In the genomic region with DNA sequence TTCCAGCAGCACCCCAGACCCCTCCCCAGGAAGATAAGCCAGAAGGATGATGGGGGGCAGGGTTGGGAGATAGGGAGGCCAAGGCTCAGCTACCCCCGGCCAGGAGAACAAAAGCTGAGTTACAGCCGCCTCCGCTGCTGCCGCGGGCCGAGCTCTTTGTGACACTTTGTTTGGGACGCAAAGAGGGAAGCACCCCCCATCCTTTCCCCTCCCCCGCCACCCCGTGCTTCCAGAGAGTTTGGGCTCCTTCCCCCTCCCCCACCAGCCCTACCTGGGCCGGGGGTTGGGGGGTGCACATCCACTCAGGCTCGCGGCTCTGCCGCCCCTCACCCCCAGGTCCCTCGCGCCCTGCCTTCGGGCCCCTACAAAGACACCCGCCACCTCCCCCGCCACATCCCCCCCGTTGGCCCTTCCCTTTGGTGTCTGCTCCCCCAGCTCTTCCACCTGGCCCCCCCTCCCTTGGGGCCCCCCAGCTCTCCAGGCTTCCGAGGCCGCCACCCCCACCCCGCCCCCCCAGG, we compare ENCODE assay signal across 8 cellular contexts. TPM values are rescaled to one million over a fixed set of nuclear protein-coding genes. Genes with fewer than 3 reads are reported as not detected.
A peak's percentile ranks its signal among the peaks of the same experiment; 100 is the strongest.
DNase-seq lines count a peak whose midpoint lies in the region; ATAC-seq, FAIRE-seq and TF ChIP-seq lines count a peak whose summit lies in the region.

No MANE protein-coding gene starts in this region.

- peaks cover 34% of the 10 kb centered on the region for H3K4me1 Mint-ChIP-seq in activated CD4-positive, alpha-beta memory T cell treated with anti-CD3 and anti-CD28 coated beads for 36 hours (ENCODE audit: low read depth)

- no peak for ATAC-seq in HG03159 (IDR thresholded peaks at IDR 0.05; ENCODE audit: unreplicated experiment)

- H3K27me3 Mint-ChIP-seq in activated CD4-positive, alpha-beta memory T cell treated with anti-CD3 and anti-CD28 coated beads for 36 hours = no peaks in the 10 kb centered on the region

- CTCF ChIA-PET in activated CD4-positive, alpha-beta memory T cell treated with anti-CD3 and anti-CD28 coated beads for 36 hours (lab: Charles Lee) = interaction anchor here (0.9 to 7.8 kb wide), 5 partner anchors 9 to 82 kb away, joined by 5 to 278 read pairs (median 6); no protein-coding TSS in a partner anchor

- H3K27ac ChIP-seq in right atrium auricular region = peak overlapping the region; percentile 93
- H3K27ac ChIP-seq in small intestine (ENCODE audit: low read depth in 1 of 2, low read length in 1 of 2) = peak overlapping the region; percentile 71 to 72

- H3K27me3 ChIP-seq in right atrium auricular region = no peaks in the 10 kb centered on the region
- H3K27me3 ChIP-seq in small intestine (ENCODE audit: control insufficient read depth in 2 of 2, insufficient read depth in 2 of 2, low read length in 2 of 2) = no peaks in the 10 kb centered on the region
- no peaks in the 10 kb centered on the region for H3K27me3 ChIP-seq in MG63

- TF ChIP-seq CTCF in HFF-Myc (IDR thresholded peaks at IDR 0.05; ENCODE audit: low read depth, low read length, missing control alignments) (no peak), right atrium auricular region (IDR thresholded peaks at IDR 0.05) (no peak)

- FAIRE-seq in small intestine (lab: Jason Lieb, UNC) = no peak

- POLR2A ChIA-PET in activated CD4-positive, alpha-beta memory T cell treated with anti-CD3 and anti-CD28 coated beads for 36 hours (lab: Charles Lee) = interaction anchor here (1.5 kb wide), 1 partner anchor 27 kb away, joined by 4 read pairs; a partner anchor contains a TSS

- no peaks in the 10 kb centered on the region for H3K9me3 Mint-ChIP-seq in activated CD4-positive, alpha-beta memory T cell treated with anti-CD3 and anti-CD28 coated beads for 36 hours

- no peaks in the 10 kb centered on the region for H3K36me3 Mint-ChIP-seq in activated CD4-positive, alpha-beta memory T cell treated with anti-CD3 and anti-CD28 coated beads for 36 hours

- H3K36me3 ChIP-seq in right atrium auricular region (peaks cover 5% of the 10 kb centered on the region), small intestine (ENCODE audit: control insufficient read depth in 2 of 2, insufficient read depth in 2 of 2, low read length in 2 of 2) (peaks cover 0 to 1% of the 10 kb centered on the region in 2 donors), MG63 (no peaks in the 10 kb centered on the region)

- H3K4me3 ChIP-seq in HFF-Myc (replicated peaks; ENCODE audit: low read depth, low read length) = peak overlapping the region; percentile 50
- peak overlapping the region; percentile 74 to 77 for H3K4me3 ChIP-seq in right atrium auricular region
- peak overlapping the region; percentile 43 to 84 for H3K4me3 ChIP-seq in small intestine (ENCODE audit: low read depth in 1 of 2, low read length in 2 of 2)
- no peak overlapping the region for H3K4me3 ChIP-seq in MG63

- peaks cover 0 to 56% of the 10 kb centered on the region in 2 donors for H3K4me1 ChIP-seq in right atrium auricular region
- H3K4me1 ChIP-seq in small intestine (ENCODE audit: control insufficient read depth in 2 of 2, insufficient read depth in 1 of 2, low read depth in 1 of 2, low read length in 1 of 2) = no peaks in the 10 kb centered on the region

- H3K4me3 Mint-ChIP-seq in activated CD4-positive, alpha-beta memory T cell treated with anti-CD3 and anti-CD28 coated beads for 36 hours = peak overlapping the region; percentile 71

- intact Hi-C loops in activated CD4-positive, alpha-beta memory T cell treated with anti-CD3 and anti-CD28 coated beads for 36 hours (cut with micrococcal nuclease) = no loop called here

- no peak overlapping the region for H3K27ac Mint-ChIP-seq in activated CD4-positive, alpha-beta memory T cell treated with anti-CD3 and anti-CD28 coated beads for 36 hours

- H3K9me3 ChIP-seq in right atrium auricular region = no peaks in the 10 kb centered on the region
- no peaks in the 10 kb centered on the region for H3K9me3 ChIP-seq in small intestine (ENCODE audit: control insufficient read depth, low read depth)
- no peaks in the 10 kb centered on the region for H3K9me3 ChIP-seq in MG63

- DNase-seq in HFF-Myc (ENCODE audit: extremely low read depth, low read depth) (no peak), right atrium auricular region (ENCODE audit: low spot score) (no peak), small intestine (no peak), midbrain (lab: John Stamatoyannopoulos, UW) (no peak), NCI-H187 (lab: John Stamatoyannopoulos, UW) (no peak), MG63 (no peak)
- DNase-seq in activated CD4-positive, alpha-beta memory T cell treated with anti-CD3 and anti-CD28 coated beads for 36 hours = peak; percentile 30

- 5 to 8% (median 5%) methylated on average over 9 to 22 of the region's 22 CpGs for WGBS in small intestine, 3 donors

RNA-seq across cellular contexts. Expression of a gene that starts 0.8 kb away (rescaled TPM):
- total RNA-seq in activated CD4-positive, alpha-beta memory T cell treated with anti-CD3 and anti-CD28 coated beads for 36 hours = 10 to 100 TPM in 1 of 2 experiments, 1 to 10 TPM in 1; 9.9 to 10.7 TPM
- total RNA-seq in right atrium auricular region = 10 to 100 TPM; 49.7 to 66.6 TPM
- 10 to 100 TPM; 56.0 to 69.8 (median 63.2) TPM for polyA plus RNA-seq in small intestine
- 14.4 and 33.3 TPM in 2 replicates for total RNA-seq in MG63 (2014; rRNA removed; shearing (Covaris generic); ENCODE audit: low replicate concordance)

RNA-seq across cellular contexts. Expression of a gene that starts 3.2 kb away (rescaled TPM):
- total RNA-seq in activated CD4-positive, alpha-beta memory T cell treated with anti-CD3 and anti-CD28 coated beads for 36 hours = not detected
- not detected for total RNA-seq in right atrium auricular region
- 100 to 1,000 TPM in 2 of 3 donors, 10 to 100 TPM in 1; 57.9 to 245 (median 133) TPM for polyA plus RNA-seq in small intestine
- not detected in 2 replicates for total RNA-seq in MG63 (2014; rRNA removed; shearing (Covaris generic); ENCODE audit: low replicate concordance)

RNA-seq across cellular contexts. Expression of a gene that starts 27.6 kb away (rescaled TPM):
- under 1 TPM; 0.33 to 0.44 TPM for total RNA-seq in activated CD4-positive, alpha-beta memory T cell treated with anti-CD3 and anti-CD28 coated beads for 36 hours
- 10 to 100 TPM; 14.3 to 16.0 TPM for total RNA-seq in right atrium auricular region
- polyA plus RNA-seq in small intestine = 10 to 100 TPM in 1 of 3 donors, 1 to 10 TPM in 2; 2.2 to 10.8 (median 3.5) TPM
- 9.1 and 10.0 TPM in 2 replicates for total RNA-seq in MG63 (2014; rRNA removed; shearing (Covaris generic); ENCODE audit: low replicate concordance)

RNA-seq across cellular contexts. Expression of a gene that starts 40.1 kb away (rescaled TPM):
- total RNA-seq in activated CD4-positive, alpha-beta memory T cell treated with anti-CD3 and anti-CD28 coated beads for 36 hours = not detected
- not detected for total RNA-seq in right atrium auricular region
- polyA plus RNA-seq in small intestine = not detected
- not detected in 2 replicates for total RNA-seq in MG63 (2014; rRNA removed; shearing (Covaris generic); ENCODE audit: low replicate concordance)

RNA-seq across cellular contexts. Expression of a gene that starts 55.5 kb away (rescaled TPM):
- total RNA-seq in activated CD4-positive, alpha-beta memory T cell treated with anti-CD3 and anti-CD28 coated beads for 36 hours = not detected
- not detected for total RNA-seq in right atrium auricular region
- polyA plus RNA-seq in small intestine = under 1 TPM in 1 of 3 donors, not detected in 2; 0.04 TPM
- not detected in 2 replicates for total RNA-seq in MG63 (2014; rRNA removed; shearing (Covaris generic); ENCODE audit: low replicate concordance)
